In genomic region chr19:45621976-45622503, GRCh38 we compare ENCODE assay signal across 31 cellular contexts. TPM values are rescaled to one million over a fixed set of nuclear protein-coding genes. Genes with fewer than 3 reads are reported as not detected.
DNase-seq lines count a peak whose midpoint lies in the region; ATAC-seq and TF ChIP-seq lines count a peak whose summit lies in the region.
"Had no signal": no experiment of that assay in that cellular context is flagged by ENCODE, and none has a peak within 500 bp of the region (broad histone marks: within the 10 kb centered on the region; RNA-seq: fewer than 3 reads in every experiment).

No MANE protein-coding gene starts in this region.

- H3K36me3 ChIP-seq in spleen = peaks cover 0 to 100% (median 76%) of the 10 kb centered on the region in 6 donors
- H3K36me3 ChIP-seq: SJCRH30 had no signal

- H3K4me1 ChIP-seq in spleen = no peaks in the 10 kb centered on the region
- H3K4me1 ChIP-seq: A549; BLaER1 treated with 17β-estradiol and CSF1 and Interleukin-3, amounts not matched to agents 10 nM and 100 nM; SJCRH30 had no signal

- CTCF ChIA-PET in activated naive CD4-positive, alpha-beta T cell treated with anti-CD3 and anti-CD28 coated beads for 36 hours (lab: Charles Lee) = interaction anchor here (0.9 kb wide), 1 partner anchor 16 kb away, joined by 4 read pairs; no protein-coding TSS in a partner anchor

- H3K9me3 ChIP-seq in T-helper 17 cell (ENCODE audit: control insufficient read depth, low read length, poor library complexity, severe bottlenecking) = no peaks in the 10 kb centered on the region
- H3K9me3 ChIP-seq in spleen = no peaks in the 10 kb centered on the region
- H3K9me3 ChIP-seq: A549; BLaER1 treated with 17β-estradiol and CSF1 and Interleukin-3, amounts not matched to agents 10 nM and 100 nM; SJCRH30 had no signal

- ATAC-seq in T-helper 17 cell = no peak
- no peak for ATAC-seq in SK-N-SH treated with all-trans-retinoic acid at 6 μM for 48 hours
- ATAC-seq: GM12878, GM23338, Right ventricle myocardium inferior had no signal

- H3K4me3 Mint-ChIP-seq in activated naive CD4-positive, alpha-beta T cell treated with anti-CD3 and anti-CD28 coated beads for 36 hours = no peak overlapping the region
- no peak overlapping the region for H3K4me3 Mint-ChIP-seq in T-helper 17 cell
- H3K4me3 Mint-ChIP-seq: CD4-positive, alpha-beta memory T cell; GM23338; H9; HFFc6 had no signal

- no peaks in the 10 kb centered on the region for H3K27me3 Mint-ChIP-seq in activated naive CD4-positive, alpha-beta T cell treated with anti-CD3 and anti-CD28 coated beads for 36 hours (ENCODE audit: low read depth)
- H3K27me3 Mint-ChIP-seq in T-helper 17 cell = no peaks in the 10 kb centered on the region
- H3K27me3 Mint-ChIP-seq: CD4-positive, alpha-beta memory T cell had no signal

- no peak for TF ChIP-seq CTCF in spleen (IDR thresholded peaks at IDR 0.05 in 8 of 11, conservative IDR thresholded peaks at IDR 0.05 in 3 of 11)

- WGBS in spleen, 5 donors = 87 to 95% (median 91%) methylated on average over 6 of the region's 6 CpGs

- no peak for TF ChIP-seq POLR2A in spleen (IDR thresholded peaks at IDR 0.05)

- H3K27ac ChIP-seq in spleen = no peak overlapping the region
- H3K27ac ChIP-seq: A549; BLaER1 treated with 17β-estradiol and CSF1 and Interleukin-3, amounts not matched to agents 10 nM and 100 nM; KMS-11; PC-9; SJCRH30 had no signal

- no peaks in the 10 kb centered on the region for H3K9me3 Mint-ChIP-seq in activated naive CD4-positive, alpha-beta T cell treated with anti-CD3 and anti-CD28 coated beads for 36 hours
- H3K9me3 Mint-ChIP-seq: CD4-positive, alpha-beta memory T cell; GM23338; H9; HFFc6 had no signal

- no peak overlapping the region for H3K4me3 ChIP-seq in spleen
- H3K4me3 ChIP-seq: A549; BLaER1 treated with 17β-estradiol and CSF1 and Interleukin-3, amounts not matched to agents 10 nM and 100 nM; GM12878; GM23338; PC-9; SJCRH30 had no signal

- DNase-seq in activated naive CD4-positive, alpha-beta T cell treated with anti-CD3 and anti-CD28 coated beads for 36 hours = no peak
- no peak for DNase-seq in activated naive CD4-positive, alpha-beta T cell treated with anti-CD3 and anti-CD28 coated beads, Interleukin-2, amount 50 U/mL, for 16 hours
- DNase-seq in T-helper 17 cell = no peak
- DNase-seq in epidermal melanocyte (ENCODE audit: insufficient read length, low spot score) = peak; percentile 15
- DNase-seq in spleen = no peak
- DNase-seq in activated T-cell treated with anti-CD3 and anti-CD28 coated beads for 4 hours = no peak
- DNase-seq: AML-193; CD4-positive, alpha-beta memory T cell; DMS 273 treated with DMSO at 0.1 percent for 48 hours; DMS79; EL; GDM1; H9; HFFc6; IMR-90; MM.1S; NCI-H2029; NCI-H446 treated with DMSO at 0.1 percent for 48 hours; NCI-H526; NCI-H82; NK-92 treated with Interleukin-12 subunit alpha and Interleukin-12 subunit beta, amount 100 ng/mL, for 24 hours; PC-9; SJCRH30 had no signal

- intact Hi-C loops in activated naive CD4-positive, alpha-beta T cell treated with anti-CD3 and anti-CD28 coated beads for 36 hours (cut with micrococcal nuclease) = no loop called here
- intact Hi-C loops in spleen (cut with DNase I; ENCODE audit: low total_unique reads) = no loop called here

- peak overlapping the region; percentile 7 for H3K27ac Mint-ChIP-seq in activated naive CD4-positive, alpha-beta T cell treated with anti-CD3 and anti-CD28 coated beads for 36 hours
- H3K27ac Mint-ChIP-seq in T-helper 17 cell = peak overlapping the region; percentile 51
- H3K27ac Mint-ChIP-seq: GM23338, HFFc6 had no signal

- peaks cover 65% of the 10 kb centered on the region for H3K36me3 Mint-ChIP-seq in activated naive CD4-positive, alpha-beta T cell treated with anti-CD3 and anti-CD28 coated beads for 36 hours (ENCODE audit: low read depth)
- peaks cover 13% of the 10 kb centered on the region for H3K36me3 Mint-ChIP-seq in T-helper 17 cell (ENCODE audit: low read depth)

- H3K27me3 ChIP-seq in spleen (replicated peaks in 1 of 7) = no peaks in the 10 kb centered on the region
- H3K27me3 ChIP-seq: BLaER1 treated with 17β-estradiol and CSF1 and Interleukin-3, amounts not matched to agents 10 nM and 100 nM; SJCRH30 had no signal

- peaks cover 2% of the 10 kb centered on the region for H3K4me1 Mint-ChIP-seq in activated naive CD4-positive, alpha-beta T cell treated with anti-CD3 and anti-CD28 coated beads for 36 hours (ENCODE audit: low read depth)
- peaks cover 13% of the 10 kb centered on the region for H3K4me1 Mint-ChIP-seq in T-helper 17 cell

TF ChIP-seq in SK-N-SH treated with all-trans-retinoic acid at 6 μM for 48 hours, 23 proteins besides CTCF, POLR2A, EP300 and RAD21 (continues in another document):
- TF ChIP-seq ISL1 (CRISPR knock-in tag; IDR thresholded peaks at IDR 0.05) (no peak), OSR1 (CRISPR knock-in tag; IDR thresholded peaks at IDR 0.05) (no peak), BACH2 (CRISPR knock-in tag; IDR thresholded peaks at IDR 0.05; ENCODE audit: borderline replicate concordance) (no peak), ZFP3 (CRISPR knock-in tag; IDR thresholded peaks at IDR 0.05) (no peak), ESRRG (CRISPR knock-in tag; IDR thresholded peaks at IDR 0.05) (no peak), CSDC2 (CRISPR knock-in tag; IDR thresholded peaks at IDR 0.05) (no peak), POU6F1 (CRISPR knock-in tag; IDR thresholded peaks at IDR 0.05; ENCODE audit: borderline replicate concordance, low read depth) (no peak), ZFP30 (CRISPR knock-in tag; IDR thresholded peaks at IDR 0.05) (no peak), ARNTL (CRISPR knock-in tag; IDR thresholded peaks at IDR 0.05; ENCODE audit: borderline replicate concordance, low read depth) (no peak), SNAI2 (CRISPR knock-in tag; IDR thresholded peaks at IDR 0.05) (no peak), TSHZ2 (CRISPR knock-in tag; IDR thresholded peaks at IDR 0.05) (no peak)
- TF ChIP-seq, protein P1, sequence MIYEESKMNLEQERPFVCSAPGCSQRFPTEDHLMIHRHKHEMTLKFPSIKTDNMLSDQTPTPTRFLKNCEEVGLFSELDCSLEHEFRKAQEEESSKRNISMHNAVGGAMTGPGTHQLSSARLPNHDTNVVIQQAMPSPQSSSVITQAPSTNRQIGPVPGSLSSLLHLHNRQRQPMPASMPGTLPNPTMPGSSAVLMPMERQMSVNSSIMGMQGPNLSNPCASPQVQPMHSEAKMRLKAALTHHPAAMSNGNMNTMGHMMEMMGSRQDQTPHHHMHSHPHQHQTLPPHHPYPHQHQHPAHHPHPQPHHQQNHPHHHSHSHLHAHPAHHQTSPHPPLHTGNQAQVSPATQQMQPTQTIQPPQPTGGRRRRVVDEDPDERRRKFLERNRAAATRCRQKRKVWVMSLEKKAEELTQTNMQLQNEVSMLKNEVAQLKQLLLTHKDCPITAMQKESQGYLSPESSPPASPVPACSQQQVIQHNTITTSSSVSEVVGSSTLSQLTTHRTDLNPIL (CRISPR knock-in tag; IDR thresholded peaks at IDR 0.05; ENCODE audit: low read depth) = no peak

RNA-seq across cellular contexts. Expression of gene EML2, which starts 17.2 kb away (rescaled TPM):
- 100 to 1,000 TPM; 145 to 159 TPM for total RNA-seq in activated naive CD4-positive, alpha-beta T cell treated with anti-CD3 and anti-CD28 coated beads for 36 hours
- total RNA-seq in T-helper 17 cell (10 to 100 TPM; 58.1 to 61.2 TPM), spleen (10 to 100 TPM; 30.8 to 60.6 (median 50.6) TPM)
- polyA plus RNA-seq in spleen = 10 to 100 TPM; 27.1 to 39.9 (median 34.8) TPM

RNA-seq across cellular contexts. Expression of gene GPR4, which starts 20.0 kb away (rescaled TPM):
- total RNA-seq in activated naive CD4-positive, alpha-beta T cell treated with anti-CD3 and anti-CD28 coated beads for 36 hours = not detected
- total RNA-seq in T-helper 17 cell = not detected
- 1 to 10 TPM; 2.6 to 5.6 (median 4.2) TPM for total RNA-seq in spleen
- polyA plus RNA-seq in spleen = 1 to 10 TPM in 2 of 3 donors, under 1 TPM in 1; 0.33 to 2.1 (median 1.2) TPM
- total RNA-seq: CD4-positive, alpha-beta memory T cell; GM12878; IMR-90; PC-9; RPMI7951 had no signal
- polyA plus RNA-seq: CD4-positive, alpha-beta memory T cell; GM12878 had no signal

RNA-seq across cellular contexts. Expression of gene OPA3, which starts 37.4 kb away (rescaled TPM):
- 10 to 100 TPM; 12.4 to 12.7 TPM for total RNA-seq in activated naive CD4-positive, alpha-beta T cell treated with anti-CD3 and anti-CD28 coated beads for 36 hours
- total RNA-seq in T-helper 17 cell (1 to 10 TPM; 8.3 to 9.4 TPM), spleen (10 to 100 TPM; 13.6 to 18.4 (median 16.7) TPM)
- 1 to 10 TPM; 2.8 to 7.7 (median 3.0) TPM for polyA plus RNA-seq in spleen

RNA-seq across cellular contexts. Expression of gene GIPR, which starts 46.0 kb away (rescaled TPM):
- 1 to 10 TPM; 1.8 to 2.3 TPM for total RNA-seq in activated naive CD4-positive, alpha-beta T cell treated with anti-CD3 and anti-CD28 coated beads for 36 hours
- total RNA-seq in T-helper 17 cell (1 to 10 TPM; 2.3 to 4.6 TPM), spleen (1 to 10 TPM; 1.7 to 7.5 (median 3.7) TPM)
- 1 to 10 TPM in 1 of 3 donors, under 1 TPM in 2; 0.49 to 1.7 (median 0.83) TPM for polyA plus RNA-seq in spleen
- total RNA-seq: RPMI7951 had no signal
